Comparison of ENCODE assay signal across 1 cellular context in genomic region chr7:33733865-33734650, GRCh38.
TF ChIP-seq lines count a peak whose summit lies in the region.

No MANE protein-coding gene starts in this region.

TF ChIP-seq in WTC11, 78 proteins besides CTCF, POLR2A, EP300 and RAD21 (continued from another document):
- TF ChIP-seq AR (CRISPR knock-in tag; IDR thresholded peaks at IDR 0.05) (no peak), SP1 (CRISPR knock-in tag; conservative IDR thresholded peaks at IDR 0.05) (no peak), ZNF423 (CRISPR knock-in tag; IDR thresholded peaks at IDR 0.05) (no peak), FOXP1 (CRISPR knock-in tag; IDR thresholded peaks at IDR 0.05; ENCODE audit: borderline replicate concordance) (no peak), EMX1 (CRISPR knock-in tag; IDR thresholded peaks at IDR 0.05) (no peak)
- TF ChIP-seq, protein P1, sequence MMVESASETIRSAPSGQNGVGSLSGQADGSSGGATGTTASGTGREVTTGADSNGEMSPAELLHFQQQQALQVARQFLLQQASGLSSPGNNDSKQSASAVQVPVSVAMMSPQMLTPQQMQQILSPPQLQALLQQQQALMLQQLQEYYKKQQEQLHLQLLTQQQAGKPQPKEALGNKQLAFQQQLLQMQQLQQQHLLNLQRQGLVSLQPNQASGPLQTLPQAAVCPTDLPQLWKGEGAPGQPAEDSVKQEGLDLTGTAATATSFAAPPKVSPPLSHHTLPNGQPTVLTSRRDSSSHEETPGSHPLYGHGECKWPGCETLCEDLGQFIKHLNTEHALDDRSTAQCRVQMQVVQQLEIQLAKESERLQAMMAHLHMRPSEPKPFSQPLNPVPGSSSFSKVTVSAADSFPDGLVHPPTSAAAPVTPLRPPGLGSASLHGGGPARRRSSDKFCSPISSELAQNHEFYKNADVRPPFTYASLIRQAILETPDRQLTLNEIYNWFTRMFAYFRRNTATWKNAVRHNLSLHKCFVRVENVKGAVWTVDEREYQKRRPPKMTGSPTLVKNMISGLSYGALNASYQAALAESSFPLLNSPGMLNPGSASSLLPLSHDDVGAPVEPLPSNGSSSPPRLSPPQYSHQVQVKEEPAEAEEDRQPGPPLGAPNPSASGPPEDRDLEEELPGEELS (CRISPR knock-in tag; IDR thresholded peaks at IDR 0.05), result no peak
